In genomic region chr2:239224249-239224605, GRCh38 we compare ENCODE assay signal across 14 cellular contexts.
A peak's percentile ranks its signal among the peaks of the same experiment; 100 is the strongest.
DNase-seq lines count a peak whose midpoint lies in the region; ATAC-seq and TF ChIP-seq lines count a peak whose summit lies in the region.
"Had no signal": no experiment of that assay in that cellular context is flagged by ENCODE, and none has a peak within 500 bp of the region (broad histone marks: within the 10 kb centered on the region; RNA-seq: fewer than 3 reads in every experiment).

No MANE protein-coding gene starts in this region.

- H3K9me3 Mint-ChIP-seq in nephron, result no peaks in the 10 kb centered on the region
- H3K9me3 Mint-ChIP-seq: naive B cell had no signal

- WGBS in right cardiac atrium, result 84% methylated on average over 13 of the region's 13 CpGs

- intact Hi-C loops in left ventricle myocardium inferior (cut with micrococcal nuclease), result no loop called here
- intact Hi-C loops in right cardiac atrium (cut with DNase I), result loop anchor here in 2 of 4 donors (10.0 kb wide), 4 partner anchors 71 to 731 kb away; no protein-coding TSS in a partner anchor
- intact Hi-C loops in uterus (cut with DNase I; ENCODE audit: low total_unique reads), result no loop called here

- H3K27ac ChIP-seq in left ventricle myocardium inferior (replicated peaks) (peak overlapping the region; percentile 88), right cardiac atrium (ENCODE audit: low read length) (no peak overlapping the region), coronary artery (peak overlapping the region; percentile 96), uterus (peak overlapping the region; percentile 90 to 97)

- H3K36me3 ChIP-seq in left ventricle myocardium inferior (no peaks in the 10 kb centered on the region), uterus (no peaks in the 10 kb centered on the region)

- H3K9me3 ChIP-seq in left ventricle myocardium inferior (replicated peaks), result no peaks in the 10 kb centered on the region
- no peaks in the 10 kb centered on the region for H3K9me3 ChIP-seq in right cardiac atrium (ENCODE audit: control insufficient read depth, low read length)
- H3K9me3 ChIP-seq in uterus, result no peaks in the 10 kb centered on the region

- H3K27me3 ChIP-seq in left ventricle myocardium inferior (ENCODE audit: low read depth), result no peaks in the 10 kb centered on the region
- no peaks in the 10 kb centered on the region for H3K27me3 ChIP-seq in right cardiac atrium (ENCODE audit: control insufficient read depth, insufficient read depth)
- H3K27me3 ChIP-seq in uterus, result no peaks in the 10 kb centered on the region

- H3K4me1 ChIP-seq in left ventricle myocardium inferior, result peaks cover 95% of the 10 kb centered on the region
- peaks cover 24% of the 10 kb centered on the region for H3K4me1 ChIP-seq in right cardiac atrium (ENCODE audit: control insufficient read depth, insufficient read depth, low read length)
- H3K4me1 ChIP-seq in uterus, result peaks cover 4 to 17% of the 10 kb centered on the region in 2 donors

- DNase-seq in left ventricle myocardium inferior (no peak), right cardiac atrium (no peak), coronary artery (ENCODE audit: low spot score) (peak; percentile 72), uterus (peak in 1 of 2 donors; percentile 15), hepatic stellate cell (ENCODE audit: low spot score) (no peak), LoVo (ENCODE audit: low spot score) (no peak)
- DNase-seq: activated CD4-positive, alpha-beta T cell treated with anti-CD3 and anti-CD28 coated beads for 48 hours; GOT3; KBM-7; naive B cell; stimulated activated naive CD4-positive, alpha-beta T cell had no signal

- TF ChIP-seq POLR2A in uterus (IDR thresholded peaks at IDR 0.05), result no peak

- no peak for ATAC-seq in right cardiac atrium
- ATAC-seq in HG02885 (IDR thresholded peaks at IDR 0.05; ENCODE audit: poor library complexity, unreplicated experiment), result no peak

- peaks cover 88% of the 10 kb centered on the region for H3K4me1 Mint-ChIP-seq in nephron

- H3K27me3 Mint-ChIP-seq in nephron (ENCODE audit: low read depth), result no peaks in the 10 kb centered on the region
- H3K27me3 Mint-ChIP-seq: B cell had no signal

- no peaks in the 10 kb centered on the region for H3K36me3 Mint-ChIP-seq in nephron (ENCODE audit: low read depth)

- TF ChIP-seq CTCF in left ventricle myocardium inferior (IDR thresholded peaks at IDR 0.05; ENCODE audit: borderline replicate concordance), result no peak
- TF ChIP-seq CTCF in coronary artery (IDR thresholded peaks at IDR 0.05), result no peak
- TF ChIP-seq CTCF in nephron (IDR thresholded peaks at IDR 0.05; ENCODE audit: unreplicated experiment in 3 of 3), result no peak
- no peak for TF ChIP-seq CTCF in uterus (IDR thresholded peaks at IDR 0.05)

- H3K27ac Mint-ChIP-seq in nephron, result peak overlapping the region; percentile 54 to 80 (median 66)
- H3K27ac Mint-ChIP-seq: B cell had no signal

- peak overlapping the region in 1 of 3 experiments; percentile 38 for H3K4me3 Mint-ChIP-seq in nephron
- H3K4me3 Mint-ChIP-seq: B cell had no signal

- H3K4me3 ChIP-seq in left ventricle myocardium inferior (no peak overlapping the region), right cardiac atrium (ENCODE audit: low read length) (no peak overlapping the region), coronary artery (no peak overlapping the region), uterus (no peak overlapping the region)
